ENCODE assay signal across 8 cellular contexts in the genomic region with DNA sequence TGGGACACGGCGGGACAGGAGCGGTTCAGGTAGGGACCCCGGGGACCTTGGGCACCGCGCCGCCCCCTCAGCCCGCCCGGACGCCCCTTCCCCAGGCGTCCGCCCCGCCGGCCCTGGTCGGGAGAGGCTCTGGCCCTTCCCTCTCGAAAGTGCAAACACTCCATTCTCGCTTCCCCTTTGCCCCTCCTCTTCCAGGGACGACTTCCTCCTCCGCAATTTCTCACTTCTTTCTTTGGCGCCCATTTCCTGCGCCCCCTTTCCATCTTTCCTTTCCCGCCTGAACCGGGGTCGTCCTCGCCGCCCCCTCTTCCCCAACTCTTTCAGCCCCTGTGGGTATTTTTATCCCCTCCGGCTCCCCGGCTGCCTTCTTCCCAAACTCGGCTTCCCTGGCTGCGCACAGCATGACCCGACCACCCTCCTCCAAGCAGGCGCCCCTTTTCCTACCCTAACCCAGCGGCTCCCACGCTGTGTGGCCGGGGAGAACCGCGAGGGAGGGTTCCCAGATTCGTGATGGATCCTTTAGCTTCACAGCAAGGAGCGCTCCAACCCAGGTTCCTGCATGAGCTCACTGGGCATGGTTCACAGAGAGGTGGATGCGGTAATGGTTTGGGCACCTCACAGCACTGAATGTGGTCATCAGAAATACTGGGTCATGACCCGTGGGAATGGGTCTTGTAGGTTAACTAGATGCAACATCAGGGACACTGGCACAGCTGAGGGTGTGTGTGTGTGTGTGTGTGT. TPM values are rescaled to one million over a fixed set of nuclear protein-coding genes. Genes with fewer than 3 reads are reported as not detected.
DNase-seq lines count a peak whose midpoint lies in the region; ATAC-seq and TF ChIP-seq lines count a peak whose summit lies in the region.

No MANE protein-coding gene starts in this region.

- peaks cover 36% of the 10 kb centered on the region for H3K4me1 Mint-ChIP-seq in activated B cell treated with CpG ODN at 0.5 μM for 24 hours

- peak overlapping the region; percentile 80 for H3K27ac Mint-ChIP-seq in activated B cell treated with CpG ODN at 0.5 μM for 24 hours

- CTCF ChIA-PET in activated B cell treated with CpG ODN at 0.5 μM for 24 hours (lab: Charles Lee), result no interaction called here

- peaks cover 4% of the 10 kb centered on the region for H3K27me3 Mint-ChIP-seq in activated B cell treated with CpG ODN at 0.5 μM for 24 hours

- no peaks in the 10 kb centered on the region for H3K4me1 ChIP-seq in ES-I3 (ENCODE audit: insufficient read depth, low read length)

- H3K4me3 Mint-ChIP-seq in activated B cell treated with CpG ODN at 0.5 μM for 24 hours, result peak overlapping the region; percentile 91

- H3K36me3 Mint-ChIP-seq in activated B cell treated with CpG ODN at 0.5 μM for 24 hours (ENCODE audit: low read depth), result peaks cover 5% of the 10 kb centered on the region

- TF ChIP-seq CTCF in activated B cell treated with CpG ODN at 0.5 μM for 24 hours (IDR thresholded peaks at IDR 0.05), result no peak

- H3K36me3 ChIP-seq in ES-I3 (ENCODE audit: insufficient read depth, low read length), result no peaks in the 10 kb centered on the region

- POLR2A ChIA-PET in activated B cell treated with CpG ODN at 0.5 μM for 24 hours (lab: Charles Lee), result interaction anchor here (0.5 to 1.5 kb wide), 2 partner anchors 80 to 472 kb away, joined by 3 to 6 read pairs; a partner anchor contains a TSS

- no peaks in the 10 kb centered on the region for H3K9me3 Mint-ChIP-seq in activated B cell treated with CpG ODN at 0.5 μM for 24 hours

- DNase-seq in NCI-H1092 (lab: John Stamatoyannopoulos, UW) (peak; percentile 45), activated B cell treated with CpG ODN at 0.5 μM for 24 hours (peak; percentile 22), head of caudate nucleus (peak in 39 of 42 donors; percentile 6 to 64 (median 32)), pons (ENCODE audit: low spot score) (peak; percentile 50), AML-193 (lab: John Stamatoyannopoulos, UW) (no peak)

- peak overlapping the region; percentile 97 for H3K9ac ChIP-seq in ES-I3 (ENCODE audit: low read depth, low read length)

- intact Hi-C loops in activated B cell treated with CpG ODN at 0.5 μM for 24 hours (cut with micrococcal nuclease), result loop anchor here (1.0 to 5.0 kb wide), 10 partner anchors 71 to 1852 kb away; a partner anchor contains a TSS
- intact Hi-C loops in head of caudate nucleus (cut with DNase I), result loop anchor here (10.0 kb wide), 1 partner anchor 76 kb away; a partner anchor contains a TSS

- ATAC-seq in GM21619 (IDR thresholded peaks at IDR 0.05; ENCODE audit: unreplicated experiment) (peak; percentile 6), activated B cell treated with CpG ODN at 0.5 μM for 24 hours (ENCODE audit: low read depth) (peak; percentile 8), GM21737 (IDR thresholded peaks at IDR 0.05; ENCODE audit: unreplicated experiment) (no peak)

- no peaks in the 10 kb centered on the region for H3K9me3 ChIP-seq in ES-I3 (ENCODE audit: control insufficient read depth, insufficient read depth, low read length)

RNA-seq across cellular contexts. Expression of a gene that starts 0.7 kb away (rescaled TPM):
- 3.6 and 4.1 TPM in 2 replicates for total RNA-seq in activated B cell treated with CpG ODN at 0.5 μM for 24 hours

Comparison
In these comparisons a context has a peak if more than half of its experiments do, and no peak if none do; other contexts are left out.
1. DNase-seq: peak in NCI-H1092 (single experiment), activated B cell treated with CpG ODN at 0.5 μM for 24 hours (single experiment), head of caudate nucleus (39 of 42) and pons (single experiment); none in AML-193 (0 of 2).